ENCODE assay signal across 18 cellular contexts in genomic region chr7:72334066-72334465, GRCh38.
DNase-seq lines count a peak whose midpoint lies in the region; TF ChIP-seq lines count a peak whose summit lies in the region.
"Had no signal": no experiment of that assay in that cellular context is flagged by ENCODE, and none has a peak within 500 bp of the region (broad histone marks: within the 10 kb centered on the region; RNA-seq: fewer than 3 reads in every experiment).

No MANE protein-coding gene starts in this region.

- peaks cover 50% of the 10 kb centered on the region for H3K27me3 ChIP-seq in WERI-Rb-1 (ENCODE audit: insufficient read depth, low read depth, severe bottlenecking)
- H3K27me3 ChIP-seq in mesendoderm (ENCODE audit: insufficient read depth, low read length, poor library complexity): no peaks in the 10 kb centered on the region
- H3K27me3 ChIP-seq: uterus had no signal

- H2BK15ac ChIP-seq in mesendoderm (replicated peaks; ENCODE audit: low read depth): no peak overlapping the region

- no peak overlapping the region for H3K23ac ChIP-seq in mesendoderm (ENCODE audit: low read length)

- H3K56ac ChIP-seq in mesendoderm (ENCODE audit: low read length): no peak overlapping the region

- no peaks in the 10 kb centered on the region for H3K36me3 Mint-ChIP-seq in HFFc6 (ENCODE audit: low read depth)
- H3K36me3 Mint-ChIP-seq: activated naive CD8-positive, alpha-beta T cell treated with anti-CD3 and anti-CD28 coated beads for 36 hours had no signal

- no peak overlapping the region for H2BK120ac ChIP-seq in mesendoderm (ENCODE audit: low read depth, low read length)

- H4K5ac ChIP-seq in mesendoderm (ENCODE audit: low read length): no peak overlapping the region

- peaks cover 8% of the 10 kb centered on the region for H3K4me1 ChIP-seq in mesendoderm (ENCODE audit: control insufficient read depth, low read depth, low read length)
- H3K4me1 ChIP-seq: left lung, uterus had no signal

- H3K4me3 ChIP-seq in WERI-Rb-1 (ENCODE audit: low read depth, low read length): no peak overlapping the region
- no peak overlapping the region for H3K4me3 ChIP-seq in mesendoderm (ENCODE audit: low read length)
- H3K4me3 ChIP-seq: heart right ventricle, left lung, uterus had no signal

- TF ChIP-seq CTCF in HFFc6 (IDR thresholded peaks at IDR 0.05) (peak; percentile 12; the same call in 1 of the 2 replicates), WERI-Rb-1 (IDR thresholded peaks at IDR 0.05; ENCODE audit: low read depth, low read length) (peak; percentile 37; the same call in 1 of the 2 replicates)

- no peaks in the 10 kb centered on the region for H3K4me1 Mint-ChIP-seq in HFFc6 (ENCODE audit: low read depth)
- H3K4me1 Mint-ChIP-seq: activated naive CD8-positive, alpha-beta T cell treated with anti-CD3 and anti-CD28 coated beads for 36 hours; central memory CD8-positive, alpha-beta T cell had no signal

- peaks cover 9% of the 10 kb centered on the region for H3K79me1 ChIP-seq in mesendoderm (ENCODE audit: low read length)

- no peak overlapping the region for H4K8ac ChIP-seq in mesendoderm (ENCODE audit: low read depth, low read length)

- no peak overlapping the region for H2AK5ac ChIP-seq in mesendoderm (ENCODE audit: low read length)

- peaks cover 15% of the 10 kb centered on the region for H3K79me2 ChIP-seq in mesendoderm (ENCODE audit: control insufficient read depth, insufficient read depth, low read length)

- peaks cover 2% of the 10 kb centered on the region for H3K27me3 Mint-ChIP-seq in HFFc6 (ENCODE audit: insufficient read depth)

- H3K4me2 ChIP-seq in mesendoderm (ENCODE audit: low read length): no peak overlapping the region

- H3K18ac ChIP-seq in mesendoderm (ENCODE audit: low read length): no peak overlapping the region

- no peak overlapping the region for H3K4ac ChIP-seq in mesendoderm (ENCODE audit: low read depth, low read length)

- H3K4me3 Mint-ChIP-seq in HFFc6: no peak overlapping the region
- H3K4me3 Mint-ChIP-seq: activated naive CD8-positive, alpha-beta T cell treated with anti-CD3 and anti-CD28 coated beads for 36 hours; CD4-positive, alpha-beta T cell; central memory CD8-positive, alpha-beta T cell had no signal

- H3K27ac ChIP-seq in WERI-Rb-1 (no peak overlapping the region), mesendoderm (ENCODE audit: low read depth, low read length) (no peak overlapping the region)
- H3K27ac ChIP-seq: epithelial cell of prostate, heart right ventricle, left lung, uterus had no signal

- no CpG with 5 or more reads among the region's 6 CpGs for whole genome bisulfite sequencing in mesendoderm (ENCODE audit: extremely low coverage, insufficient coverage, low lambda C conversion rate)

- H3K36me3 ChIP-seq in WERI-Rb-1 (no peaks in the 10 kb centered on the region), mesendoderm (ENCODE audit: control insufficient read depth, insufficient read depth, low read length) (no peaks in the 10 kb centered on the region)
- H3K36me3 ChIP-seq: heart right ventricle, left lung, uterus had no signal

- DNase-seq in ELF-1 (ENCODE audit: low read depth, low spot score) (peak; percentile 19), HFFc6 (no peak), WERI-Rb-1 (no peak), mesendoderm (peak; percentile 53), NCI-H774 (lab: John Stamatoyannopoulos, UW) (no peak), COLO668 (lab: John Stamatoyannopoulos, UW; ENCODE audit: unreplicated experiment) (no peak)
- no peak for DNase-seq in activated CD4-positive, alpha-beta T cell treated with anti-CD3 and anti-CD28 coated beads, Interleukin-2, amount 50 U/mL, for 4 hours
- DNase-seq: activated naive CD8-positive, alpha-beta T cell treated with anti-CD3 and anti-CD28 coated beads for 36 hours; CD4-positive, alpha-beta T cell; heart right ventricle; left lung; MV-4-11; naive B cell; NCI-H226; stimulated activated CD4-positive, alpha-beta T cell treated with anti-CD3 and anti-CD28 coated beads, Interleukin-4, amount 100 ng/mL, for 24 hours; uterus had no signal

- H3K9ac ChIP-seq in mesendoderm (ENCODE audit: low read length): no peak overlapping the region

- H3K9me3 Mint-ChIP-seq in HFFc6: peaks cover 30% of the 10 kb centered on the region

- no peak overlapping the region for H2BK5ac ChIP-seq in mesendoderm (ENCODE audit: low read length)

- peaks cover 2% of the 10 kb centered on the region for H3K9me3 ChIP-seq in WERI-Rb-1 (ENCODE audit: severe bottlenecking)
- H3K9me3 ChIP-seq: left lung, uterus had no signal

- no peak overlapping the region for H3K27ac Mint-ChIP-seq in HFFc6
- H3K27ac Mint-ChIP-seq: activated naive CD8-positive, alpha-beta T cell treated with anti-CD3 and anti-CD28 coated beads for 36 hours; CD4-positive, alpha-beta T cell; naive B cell had no signal

Comparison
In these comparisons a context has a peak if more than half of its experiments do, and no peak if none do; other contexts are left out.
1. DNase-seq: peak in ELF-1 (single experiment) and mesendoderm (single experiment); none in HFFc6 (single experiment), WERI-Rb-1 (single experiment), activated CD4-positive, alpha-beta T cell treated with anti-CD3 and anti-CD28 coated beads, Interleukin-2, amount 50 U/mL, for 4 hours (0 of 2), NCI-H774 (single experiment) and COLO668 (single experiment).